ENCODE assay signal across 11 cellular contexts in genomic region chr22:19885841-19886592, GRCh38. TPM values are rescaled to one million over a fixed set of nuclear protein-coding genes. Genes with fewer than 3 reads are reported as not detected.
DNase-seq lines count a peak whose midpoint lies in the region; ATAC-seq and TF ChIP-seq lines count a peak whose summit lies in the region.
"Had no signal": no experiment of that assay in that cellular context is flagged by ENCODE, and none has a peak within 500 bp of the region (broad histone marks: within the 10 kb centered on the region; RNA-seq: fewer than 3 reads in every experiment).

No MANE protein-coding gene starts in this region.

- H3K9me3 Mint-ChIP-seq in CD4-positive, CD25-positive, alpha-beta regulatory T cell = no peaks in the 10 kb centered on the region
- no peaks in the 10 kb centered on the region for H3K9me3 Mint-ChIP-seq in osteocyte (ENCODE audit: unreplicated experiment)
- H3K9me3 Mint-ChIP-seq in natural killer cell = no peaks in the 10 kb centered on the region

- no peak for DNase-seq in CD4-positive, CD25-positive, alpha-beta regulatory T cell
- DNase-seq in HL-60 (ENCODE audit: low read depth in 1 of 2, low spot score in 1 of 2) (no peak), osteocyte (ENCODE audit: extremely low spot score, unreplicated experiment) (no peak), natural killer cell (no peak), NOMO-1 (lab: John Stamatoyannopoulos, UW; ENCODE audit: unreplicated experiment in 2 of 2) (no peak), ACHN (no peak)
- no peak for DNase-seq in effector memory CD4-positive, alpha-beta T cell
- DNase-seq: DMS 273 treated with DMSO at 0.1 percent for 48 hours, NCI-H1092, NCI-H526, thyroid gland had no signal

- H3K27ac ChIP-seq in CD4-positive, CD25-positive, alpha-beta regulatory T cell (ENCODE audit: insufficient read depth, low read length, poor library complexity, severe bottlenecking) = peak overlapping the region; percentile 70
- H3K27ac ChIP-seq in HL-60 (replicated peaks) = peak overlapping the region; percentile 87
- H3K27ac ChIP-seq in effector memory CD4-positive, alpha-beta T cell (ENCODE audit: insufficient read depth, low read length, poor library complexity, severe bottlenecking) = peak overlapping the region; percentile 46
- H3K27ac ChIP-seq: thyroid gland had no signal

- peaks cover 5 to 63% (median 26%) of the 10 kb centered on the region in 4 donors for H3K4me1 Mint-ChIP-seq in CD4-positive, CD25-positive, alpha-beta regulatory T cell
- H3K4me1 Mint-ChIP-seq in osteocyte (ENCODE audit: unreplicated experiment) (peaks cover 39% of the 10 kb centered on the region), natural killer cell (peaks cover 0 to under 1% of the 10 kb centered on the region in 2 donors)

- no peaks in the 10 kb centered on the region for H3K27me3 ChIP-seq in CD4-positive, CD25-positive, alpha-beta regulatory T cell (ENCODE audit: control insufficient read depth, insufficient read depth, low read length)
- no peaks in the 10 kb centered on the region for H3K27me3 ChIP-seq in HL-60 (ENCODE audit: insufficient read depth, poor library complexity, severe bottlenecking)
- H3K27me3 ChIP-seq in effector memory CD4-positive, alpha-beta T cell (replicated peaks; ENCODE audit: control insufficient read depth, insufficient read depth, low read length, poor library complexity, severe bottlenecking) = no peaks in the 10 kb centered on the region
- H3K27me3 ChIP-seq: thyroid gland had no signal

- in situ Hi-C loops in ACHN (cut with HindIII; ENCODE audit: low pct_ligation_motif_present, low pct_unique_long_range_greater_than_20kb, low sequenced_read_pairs) = no loop called here

- H3K36me3 ChIP-seq in CD4-positive, CD25-positive, alpha-beta regulatory T cell (ENCODE audit: control insufficient read depth, insufficient read depth, low read length) = no peaks in the 10 kb centered on the region
- no peaks in the 10 kb centered on the region for H3K36me3 ChIP-seq in effector memory CD4-positive, alpha-beta T cell (ENCODE audit: control insufficient read depth, insufficient read depth, low read length)
- H3K36me3 ChIP-seq: thyroid gland had no signal

- H3K27me3 Mint-ChIP-seq in CD4-positive, CD25-positive, alpha-beta regulatory T cell = no peaks in the 10 kb centered on the region
- H3K27me3 Mint-ChIP-seq in osteocyte (ENCODE audit: unreplicated experiment) (no peaks in the 10 kb centered on the region), natural killer cell (ENCODE audit: low read depth in 2 of 2) (no peaks in the 10 kb centered on the region)

- no peaks in the 10 kb centered on the region for H3K9me3 ChIP-seq in CD4-positive, CD25-positive, alpha-beta regulatory T cell (ENCODE audit: control insufficient read depth in 2 of 2, low read length in 2 of 2)
- no peaks in the 10 kb centered on the region for H3K9me3 ChIP-seq in effector memory CD4-positive, alpha-beta T cell (ENCODE audit: control insufficient read depth, low read length)
- H3K9me3 ChIP-seq: thyroid gland had no signal

- H3K4me1 ChIP-seq in CD4-positive, CD25-positive, alpha-beta regulatory T cell (ENCODE audit: control insufficient read depth, insufficient read depth, low read length, poor library complexity, severe bottlenecking) = peaks cover 67% of the 10 kb centered on the region
- peaks cover 49% of the 10 kb centered on the region for H3K4me1 ChIP-seq in effector memory CD4-positive, alpha-beta T cell (ENCODE audit: control insufficient read depth, insufficient read depth, low read length, poor library complexity, severe bottlenecking)

- H3K36me3 Mint-ChIP-seq in CD4-positive, CD25-positive, alpha-beta regulatory T cell = peaks cover 3% of the 10 kb centered on the region
- no peaks in the 10 kb centered on the region for H3K36me3 Mint-ChIP-seq in osteocyte (ENCODE audit: unreplicated experiment)
- H3K36me3 Mint-ChIP-seq in natural killer cell = no peaks in the 10 kb centered on the region

- peak overlapping the region; percentile 92 to 99 (median 97) for H3K27ac Mint-ChIP-seq in CD4-positive, CD25-positive, alpha-beta regulatory T cell
- H3K27ac Mint-ChIP-seq in osteocyte (ENCODE audit: unreplicated experiment) (peak overlapping the region; percentile 41), natural killer cell (no peak overlapping the region)

- peak overlapping the region; percentile 6 to 82 (median 66) for H3K4me3 Mint-ChIP-seq in CD4-positive, CD25-positive, alpha-beta regulatory T cell
- no peak overlapping the region for H3K4me3 Mint-ChIP-seq in osteocyte (ENCODE audit: unreplicated experiment)
- no peak overlapping the region for H3K4me3 Mint-ChIP-seq in natural killer cell

- intact Hi-C loops in natural killer cell (cut with micrococcal nuclease) = no loop called here

- TF ChIP-seq CTCF in HL-60 (IDR thresholded peaks at IDR 0.05; ENCODE audit: insufficient read depth, low read length) = no peak
- TF ChIP-seq CTCF in osteocyte (IDR thresholded peaks at IDR 0.05) = no peak
- TF ChIP-seq CTCF in natural killer cell (IDR thresholded peaks at IDR 0.05) = no peak

- no peak overlapping the region for H3K4me3 ChIP-seq in CD4-positive, CD25-positive, alpha-beta regulatory T cell (ENCODE audit: low read depth, low read length)
- H3K4me3 ChIP-seq in HL-60 (replicated peaks; ENCODE audit: insufficient read depth, low read length) = no peak overlapping the region
- no peak overlapping the region for H3K4me3 ChIP-seq in effector memory CD4-positive, alpha-beta T cell (ENCODE audit: insufficient read depth, low read depth, low read length, poor library complexity, severe bottlenecking)
- H3K4me3 ChIP-seq: thyroid gland had no signal

- ATAC-seq in CD4-positive, CD25-positive, alpha-beta regulatory T cell (ENCODE audit: low read depth in 2 of 2) = no peak
- no peak for ATAC-seq in natural killer cell

RNA-seq across cellular contexts. Expression of gene GNB1L, which starts 31.3 kb away (rescaled TPM):
- 8.2 TPM for total RNA-seq in CD4-positive, CD25-positive, alpha-beta regulatory T cell
- polyA plus RNA-seq in CD4-positive, CD25-positive, alpha-beta regulatory T cell = 10 to 100 TPM; 13.3 to 29.8 (median 19.7) TPM
- 6.0 and 6.1 TPM in 2 replicates for total RNA-seq in osteocyte
- total RNA-seq in natural killer cell = 1 to 10 TPM; 5.1 to 5.3 (median 5.3) TPM

RNA-seq across cellular contexts. Expression of gene RTL10, which starts 31.3 kb away (rescaled TPM):
- total RNA-seq in CD4-positive, CD25-positive, alpha-beta regulatory T cell = 18.8 TPM
- 10 to 100 TPM in 2 of 4 donors, 1 to 10 TPM in 2; 7.5 to 12.6 (median 10.9) TPM for polyA plus RNA-seq in CD4-positive, CD25-positive, alpha-beta regulatory T cell
- total RNA-seq in osteocyte (28.5 and 30.4 TPM in 2 replicates), natural killer cell (10 to 100 TPM in 2 of 3 donors, 1 to 10 TPM in 1; 6.4 to 12.5 (median 11.7) TPM)

RNA-seq across cellular contexts. Expression of gene COMT, which starts 55.6 kb away (rescaled TPM):
- 27.3 TPM for total RNA-seq in CD4-positive, CD25-positive, alpha-beta regulatory T cell
- 100 to 1,000 TPM in 1 of 4 donors, 10 to 100 TPM in 3; 89.2 to 106 (median 94.5) TPM for polyA plus RNA-seq in CD4-positive, CD25-positive, alpha-beta regulatory T cell
- 92.1 and 94.1 TPM in 2 replicates for total RNA-seq in osteocyte
- 10 to 100 TPM; 37.5 to 56.2 (median 38.2) TPM for total RNA-seq in natural killer cell

RNA-seq across cellular contexts. Expression of gene TXNRD2, which starts 55.6 kb away (rescaled TPM):
- 25.7 TPM for total RNA-seq in CD4-positive, CD25-positive, alpha-beta regulatory T cell
- 10 to 100 TPM; 11.3 to 12.4 (median 11.7) TPM for polyA plus RNA-seq in CD4-positive, CD25-positive, alpha-beta regulatory T cell
- 12.6 and 13.1 TPM in 2 replicates for total RNA-seq in osteocyte
- total RNA-seq in natural killer cell = 10 to 100 TPM; 23.5 to 37.3 (median 24.4) TPM

Comparison
In these comparisons a context has a peak if more than half of its experiments do, and no peak if none do; other contexts are left out.
1. H3K27ac Mint-ChIP-seq: peak in CD4-positive, CD25-positive, alpha-beta regulatory T cell (3 of 3) and osteocyte (single experiment); none in natural killer cell (0 of 2).
2. H3K4me3 Mint-ChIP-seq: peak in CD4-positive, CD25-positive, alpha-beta regulatory T cell (4 of 4); none in osteocyte (single experiment) and natural killer cell (single experiment).
3. Peak in every context shown above with its lines, with median percentiles within 50 percentile points of each other: H3K27ac ChIP-seq.